In genomic region chr11:1153951-1154487, GRCh38 we compare ENCODE assay signal across 9 cellular contexts. TPM values are rescaled to one million over a fixed set of nuclear protein-coding genes. Genes with fewer than 3 reads are reported as not detected.
DNase-seq lines count a peak whose midpoint lies in the region; ATAC-seq and TF ChIP-seq lines count a peak whose summit lies in the region.
"Had no signal": no experiment of that assay in that cellular context is flagged by ENCODE, and none has a peak within 500 bp of the region (broad histone marks: within the 10 kb centered on the region; RNA-seq: fewer than 3 reads in every experiment).

No MANE protein-coding gene starts in this region.

- no peak overlapping the region for H3K4me2 ChIP-seq in mammary epithelial cell (ENCODE audit: insufficient read depth, low read depth, low read length)

- ATAC-seq in lung (ENCODE audit: insufficient read depth, low FRiP score) = peak; percentile 72

- no peak overlapping the region for H3K4me3 ChIP-seq in mammary epithelial cell (replicated peaks in 1 of 3; ENCODE audit: insufficient read depth in 1 of 3, low read depth in 2 of 3, low read length in 3 of 3)
- H3K4me3 ChIP-seq in lung = no peak overlapping the region

- H3K36me3 ChIP-seq in mammary epithelial cell (ENCODE audit: insufficient read depth, low read length) = no peaks in the 10 kb centered on the region
- H3K36me3 ChIP-seq in lung (ENCODE audit: control insufficient read depth in 2 of 2, insufficient read depth in 2 of 2, low read length in 2 of 2) = no peaks in the 10 kb centered on the region

- TF ChIP-seq CTCF in mammary epithelial cell (conservative IDR thresholded peaks at IDR 0.05 in 1 of 2, IDR thresholded peaks at IDR 0.05 in 1 of 2; ENCODE audit: extremely low read depth in 1 of 2, insufficient read depth in 1 of 2, low read depth in 1 of 2, low read length in 2 of 2) = no peak
- TF ChIP-seq CTCF in lung (IDR thresholded peaks at IDR 0.05; ENCODE audit: control extremely low read depth, extremely low read depth) = no peak

- H3K4me1 ChIP-seq in mammary epithelial cell (ENCODE audit: insufficient read depth, low read length) (peaks cover 4% of the 10 kb centered on the region), lung (ENCODE audit: control insufficient read depth in 2 of 2, insufficient read depth in 2 of 2, low read length in 2 of 2) (no peaks in the 10 kb centered on the region)

- DNase-seq in ACHN (peak; percentile 96), HS-27A (ENCODE audit: low read depth) (peak; percentile 97), mammary epithelial cell (peak; percentile 29), lung (ENCODE audit: low spot score) (peak; percentile 53), GF-D8 (lab: John Stamatoyannopoulos, UW) (no peak), NCI-H69 (lab: John Stamatoyannopoulos, UW) (no peak), NCI-H524 (lab: John Stamatoyannopoulos, UW) (no peak)
- DNase-seq in activated naive CD4-positive, alpha-beta T cell (lab: John Stamatoyannopoulos, UW) = no peak

- BruUV-seq in mammary epithelial cell (replicated peaks; lab: Mats Ljungman, UMichigan) = no TSS peak

- H3K27me3 ChIP-seq in mammary epithelial cell (ENCODE audit: insufficient read depth, low read length) (no peaks in the 10 kb centered on the region), lung (ENCODE audit: control insufficient read depth, insufficient read depth) (no peaks in the 10 kb centered on the region)

- no peaks in the 10 kb centered on the region for H4K20me1 ChIP-seq in mammary epithelial cell (ENCODE audit: insufficient read depth, low read length)

- 78% methylated on average over 9 of the region's 14 CpGs for whole genome bisulfite sequencing in mammary epithelial cell (ENCODE audit: low coverage, missing lambda C conversion rate)
- WGBS in lung, 2 donors = 75 to 84% methylated on average over 14 of the region's 14 CpGs

- peaks cover 6% of the 10 kb centered on the region for H3K9me3 ChIP-seq in mammary epithelial cell (replicated peaks; ENCODE audit: insufficient read depth, low read length)
- H3K9me3 ChIP-seq in lung (ENCODE audit: control insufficient read depth in 2 of 2, insufficient read depth in 1 of 2, low read length in 1 of 2) = peaks cover 0 to 1% of the 10 kb centered on the region in 2 donors

- no peak overlapping the region for H2AFZ ChIP-seq in mammary epithelial cell (ENCODE audit: low read depth, low read length)

- in situ Hi-C loops in ACHN (cut with HindIII; ENCODE audit: low pct_ligation_motif_present, low pct_unique_long_range_greater_than_20kb, low sequenced_read_pairs) (no loop called here), mammary epithelial cell (cut with MboI; ENCODE audit: low sequenced_read_pairs in 2 of 2) (no loop called here)

- CTCF ChIA-PET in mammary epithelial cell (lab: Charles Lee; ENCODE audit: low non-redundant PET) = no interaction called here

- intact Hi-C loops in mammary epithelial cell (cut with micrococcal nuclease) = no loop called here

- H3K9ac ChIP-seq in mammary epithelial cell (ENCODE audit: insufficient read depth, low read length) = no peak overlapping the region

- H3K27ac ChIP-seq in mammary epithelial cell (ENCODE audit: insufficient read depth, low read depth, low read length) (no peak overlapping the region), lung (ENCODE audit: low read depth in 1 of 2, low read length in 1 of 2) (no peak overlapping the region)

- no peaks in the 10 kb centered on the region for H3K79me2 ChIP-seq in mammary epithelial cell (ENCODE audit: insufficient read depth, low read length)

- dilution Hi-C loops in mammary epithelial cell (cut with HindIII; ENCODE audit: low sequenced_read_pairs) = no loop called here

RNA-seq across cellular contexts. Expression of gene MUC5AC, which starts 3.7 kb away (rescaled TPM):
- total RNA-seq in mammary epithelial cell = not detected
- polyA plus RNA-seq in mammary epithelial cell = under 0.01 TPM
- polyA minus RNA-seq in mammary epithelial cell = not detected
- total RNA-seq in lung = under 1 TPM; 0.46 to 0.77 TPM
- polyA plus RNA-seq in lung = 1 to 10 TPM; 1.2 to 1.3 TPM
- polyA plus RNA-seq: neural cell had no signal

Comparison
In these comparisons a context has a peak if more than half of its experiments do, and no peak if none do; other contexts are left out.
1. DNase-seq: peak in ACHN (single experiment), HS-27A (single experiment), mammary epithelial cell (single experiment) and lung (single experiment); none in activated naive CD4-positive, alpha-beta T cell (0 of 4), GF-D8 (single experiment), NCI-H69 (single experiment) and NCI-H524 (0 of 2).